12 cellular contexts compared by ENCODE assay signal in genomic region chr7:46360811-46361210, GRCh38.
"Had no signal": no experiment of that assay in that cellular context is flagged by ENCODE, and none has a peak within 500 bp of the region (broad histone marks: within the 10 kb centered on the region; RNA-seq: fewer than 3 reads in every experiment).

No MANE protein-coding gene starts in this region.

- H3K4me3 ChIP-seq: adrenal gland, right atrium auricular region, tibial nerve, vagina had no signal

- H3K27ac Mint-ChIP-seq: effector memory CD8-positive, alpha-beta T cell had no signal

- DNase-seq: activated CD4-positive, alpha-beta T cell treated with anti-CD3 and anti-CD28 coated beads, Interleukin-2, amount 50 U/mL, for 1 hour; activated naive CD4-positive, alpha-beta T cell treated with anti-CD3 and anti-CD28 coated beads, Interleukin-2, amount 50 U/mL, for 16 hours; activated T-cell treated with anti-CD3 and anti-CD28 coated beads for 4 hours; adrenal gland; caudate nucleus; effector memory CD8-positive, alpha-beta T cell; kidney; small intestine had no signal

- H3K9me3 ChIP-seq: adrenal gland, tibial nerve, vagina had no signal

- H3K27me3 ChIP-seq: adrenal gland, right atrium auricular region, tibial nerve, vagina had no signal

- H3K36me3 ChIP-seq: adrenal gland, right atrium auricular region, tibial nerve, vagina had no signal

- ATAC-seq: effector memory CD8-positive, alpha-beta T cell had no signal

- H3K9me3 Mint-ChIP-seq: neural crest cell had no signal

- H3K4me3 Mint-ChIP-seq: effector memory CD8-positive, alpha-beta T cell; neural crest cell had no signal

- H3K27ac ChIP-seq: adrenal gland, right atrium auricular region, tibial nerve, vagina had no signal

- H3K4me1 ChIP-seq: adrenal gland, right atrium auricular region, tibial nerve, vagina had no signal

- H3K27me3 Mint-ChIP-seq: effector memory CD8-positive, alpha-beta T cell had no signal
